12 cellular contexts compared by ENCODE assay signal in the genomic region with DNA sequence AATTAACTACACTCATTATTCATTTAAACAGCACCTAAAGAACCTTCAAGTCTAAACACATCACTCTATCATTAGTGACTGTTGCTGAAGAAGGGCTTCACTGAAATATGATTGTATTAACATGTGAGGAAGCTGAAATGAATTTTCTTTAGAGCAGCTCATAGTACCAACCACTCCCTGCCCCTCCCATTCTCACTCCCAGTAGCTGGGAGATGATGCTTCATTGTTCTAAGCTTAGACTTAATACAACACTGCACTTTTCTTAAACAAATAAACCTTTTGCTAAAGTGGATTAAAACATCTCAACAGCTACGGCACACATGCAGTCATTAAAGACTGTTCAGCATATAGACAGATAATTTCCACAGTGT.
DNase-seq lines count a peak whose midpoint lies in the region; ATAC-seq and TF ChIP-seq lines count a peak whose summit lies in the region.
"Had no signal": no experiment of that assay in that cellular context is flagged by ENCODE, and none has a peak within 500 bp of the region (broad histone marks: within the 10 kb centered on the region; RNA-seq: fewer than 3 reads in every experiment).

No MANE protein-coding gene starts in this region.

- peaks cover 20% of the 10 kb centered on the region for H3K36me3 Mint-ChIP-seq in activated CD8-positive, alpha-beta memory T cell treated with anti-CD3 and anti-CD28 coated beads, Interleukin-2, amount 10 ng/mL, durations not matched to agents 7 days and 5 days
- H3K36me3 Mint-ChIP-seq in stimulated activated memory B cell treated with anti-CD40 and anti-IgM and Interleukin-4, amounts not matched to agents 10 μg/mL and 1 μg/mL and 100 μg/mL, for 72 hours: peaks cover 31% of the 10 kb centered on the region

- H3K4me3 Mint-ChIP-seq in activated CD8-positive, alpha-beta memory T cell treated with anti-CD3 and anti-CD28 coated beads, Interleukin-2, amount 10 ng/mL, durations not matched to agents 7 days and 5 days: peak overlapping the region; percentile 81
- peak overlapping the region; percentile 21 for H3K4me3 Mint-ChIP-seq in stimulated activated memory B cell treated with anti-CD40 and anti-IgM and Interleukin-4, amounts not matched to agents 10 μg/mL and 1 μg/mL and 100 μg/mL, for 72 hours

- H3K27ac Mint-ChIP-seq in activated CD8-positive, alpha-beta memory T cell treated with anti-CD3 and anti-CD28 coated beads, Interleukin-2, amount 10 ng/mL, durations not matched to agents 7 days and 5 days: peak overlapping the region; percentile 99
- peak overlapping the region; percentile 91 for H3K27ac Mint-ChIP-seq in stimulated activated memory B cell treated with anti-CD40 and anti-IgM and Interleukin-4, amounts not matched to agents 10 μg/mL and 1 μg/mL and 100 μg/mL, for 72 hours

- no peak overlapping the region for H3K4me3 ChIP-seq in fibroblast of mammary gland (ENCODE audit: control insufficient read depth, low read depth, low read length)

- CTCF ChIA-PET in activated CD8-positive, alpha-beta memory T cell treated with anti-CD3 and anti-CD28 coated beads, Interleukin-2, amount 10 ng/mL, durations not matched to agents 7 days and 5 days (lab: Charles Lee): interaction anchor here (0.7 to 6.4 kb wide), 17 partner anchors 9 to 382 kb away, joined by 3 to 52 read pairs (median 5); a partner anchor contains a TSS

- H3K4me1 Mint-ChIP-seq in activated CD8-positive, alpha-beta memory T cell treated with anti-CD3 and anti-CD28 coated beads, Interleukin-2, amount 10 ng/mL, durations not matched to agents 7 days and 5 days: peaks cover 83% of the 10 kb centered on the region
- peaks cover 68% of the 10 kb centered on the region for H3K4me1 Mint-ChIP-seq in stimulated activated memory B cell treated with anti-CD40 and anti-IgM and Interleukin-4, amounts not matched to agents 10 μg/mL and 1 μg/mL and 100 μg/mL, for 72 hours

- no peaks in the 10 kb centered on the region for H3K9me3 Mint-ChIP-seq in activated CD8-positive, alpha-beta memory T cell treated with anti-CD3 and anti-CD28 coated beads, Interleukin-2, amount 10 ng/mL, durations not matched to agents 7 days and 5 days (ENCODE audit: low read depth)
- no peaks in the 10 kb centered on the region for H3K9me3 Mint-ChIP-seq in stimulated activated memory B cell treated with anti-CD40 and anti-IgM and Interleukin-4, amounts not matched to agents 10 μg/mL and 1 μg/mL and 100 μg/mL, for 72 hours

- no peaks in the 10 kb centered on the region for H3K27me3 Mint-ChIP-seq in activated CD8-positive, alpha-beta memory T cell treated with anti-CD3 and anti-CD28 coated beads, Interleukin-2, amount 10 ng/mL, durations not matched to agents 7 days and 5 days
- H3K27me3 Mint-ChIP-seq in stimulated activated memory B cell treated with anti-CD40 and anti-IgM and Interleukin-4, amounts not matched to agents 10 μg/mL and 1 μg/mL and 100 μg/mL, for 72 hours: no peaks in the 10 kb centered on the region

- TF ChIP-seq CTCF in fibroblast of mammary gland (conservative IDR thresholded peaks at IDR 0.05; ENCODE audit: control insufficient read depth, insufficient read depth, low read depth, low read length): no peak

- no peak for DNase-seq in activated CD8-positive, alpha-beta memory T cell treated with anti-CD3 and anti-CD28 coated beads, Interleukin-2, amount 10 ng/mL, durations not matched to agents 7 days and 5 days
- DNase-seq in activated CD8-positive, alpha-beta memory T cell treated with anti-CD3 and anti-CD28 coated beads for 24 hours: no peak
- DNase-seq in fibroblast of mammary gland (ENCODE audit: low read depth): peak; percentile 20
- DNase-seq in NCI-H774 (lab: John Stamatoyannopoulos, UW): no peak
- DNase-seq: foreskin melanocyte, NCI-H446 treated with DMSO at 0.1 percent for 48 hours, right cardiac atrium, SW 1271 had no signal

- peak; percentile 20 for ATAC-seq in activated CD8-positive, alpha-beta memory T cell treated with anti-CD3 and anti-CD28 coated beads, Interleukin-2, amount 10 ng/mL, durations not matched to agents 7 days and 5 days
- no peak for ATAC-seq in stimulated activated memory B cell treated with anti-CD40 and anti-IgM and Interleukin-4, amounts not matched to agents 10 μg/mL and 1 μg/mL and 100 μg/mL, for 72 hours
- ATAC-seq in HG02852 (IDR thresholded peaks at IDR 0.05; ENCODE audit: unreplicated experiment): no peak
- ATAC-seq in GM21619 (IDR thresholded peaks at IDR 0.05; ENCODE audit: unreplicated experiment): no peak
- ATAC-seq: right cardiac atrium had no signal

TF ChIP-seq in PFSK-1, 5 proteins besides CTCF, POLR2A, EP300 and RAD21:
- TF ChIP-seq SIN3A (IDR thresholded peaks at IDR 0.05; ENCODE audit: borderline replicate concordance, insufficient read depth, low read length): no peak
- 0 out of 2 replicates have a peak, but pooled peaks have one; percentile 21 for TF ChIP-seq POLR2AphosphoS5 (IDR thresholded peaks at IDR 0.05; ENCODE audit: low read depth, low read length)
